9 cellular contexts compared by ENCODE assay signal in genomic region chr9:115035872-115036612, GRCh38.
DNase-seq lines count a peak whose midpoint lies in the region; ATAC-seq and TF ChIP-seq lines count a peak whose summit lies in the region.
"Had no signal": no experiment of that assay in that cellular context is flagged by ENCODE, and none has a peak within 500 bp of the region (broad histone marks: within the 10 kb centered on the region; RNA-seq: fewer than 3 reads in every experiment).

No MANE protein-coding gene starts in this region.

- no peak overlapping the region for H3K27ac ChIP-seq in lower lobe of right lung
- no peak overlapping the region for H3K27ac ChIP-seq in prostate gland
- no peak overlapping the region for H3K27ac ChIP-seq in suprapubic skin
- H3K27ac ChIP-seq: KMS-11 had no signal

- TF ChIP-seq POLR2A in prostate gland (IDR thresholded peaks at IDR 0.05), result no peak
- no peak for TF ChIP-seq POLR2A in suprapubic skin (IDR thresholded peaks at IDR 0.05)

- peaks cover 4% of the 10 kb centered on the region for H3K4me1 ChIP-seq in lower lobe of right lung
- no peaks in the 10 kb centered on the region for H3K4me1 ChIP-seq in prostate gland (replicated peaks)
- H3K4me1 ChIP-seq in suprapubic skin, result peaks cover 16% of the 10 kb centered on the region

- TF ChIP-seq EP300 in suprapubic skin (IDR thresholded peaks at IDR 0.05), result no peak

- no peaks in the 10 kb centered on the region for H3K36me3 ChIP-seq in lower lobe of right lung
- H3K36me3 ChIP-seq in prostate gland, result no peaks in the 10 kb centered on the region
- no peaks in the 10 kb centered on the region for H3K36me3 ChIP-seq in suprapubic skin

- no peaks in the 10 kb centered on the region for H3K36me3 Mint-ChIP-seq in activated naive CD4-positive, alpha-beta T cell treated with anti-CD3 and anti-CD28 coated beads, Interleukin-2, amount 50 U/mL, for 24 hours

- H3K4me3 ChIP-seq in lower lobe of right lung (no peak overlapping the region), prostate gland (no peak overlapping the region), suprapubic skin (no peak overlapping the region)

- H3K4me1 Mint-ChIP-seq in activated naive CD4-positive, alpha-beta T cell treated with anti-CD3 and anti-CD28 coated beads, Interleukin-2, amount 50 U/mL, for 24 hours, result peaks cover 9% of the 10 kb centered on the region

- ATAC-seq in GM21360 (IDR thresholded peaks at IDR 0.05; ENCODE audit: unreplicated experiment) (peak; percentile 83), HG03521 (IDR thresholded peaks at IDR 0.05; ENCODE audit: unreplicated experiment) (peak; percentile 83), lower lobe of right lung (peak; percentile 69 to 78)

- H3K27ac Mint-ChIP-seq in activated naive CD4-positive, alpha-beta T cell treated with anti-CD3 and anti-CD28 coated beads, Interleukin-2, amount 50 U/mL, for 24 hours, result peak overlapping the region; percentile 38

- TF ChIP-seq CTCF in lower lobe of right lung (IDR thresholded peaks at IDR 0.05), result no peak
- no peak for TF ChIP-seq CTCF in prostate gland (IDR thresholded peaks at IDR 0.05)
- no peak for TF ChIP-seq CTCF in suprapubic skin (IDR thresholded peaks at IDR 0.05)

- no peaks in the 10 kb centered on the region for H3K27me3 ChIP-seq in lower lobe of right lung (ENCODE audit: low read depth)
- H3K27me3 ChIP-seq in prostate gland (replicated peaks; ENCODE audit: insufficient read depth), result no peaks in the 10 kb centered on the region
- no peaks in the 10 kb centered on the region for H3K27me3 ChIP-seq in suprapubic skin

- H3K27me3 Mint-ChIP-seq in activated naive CD4-positive, alpha-beta T cell treated with anti-CD3 and anti-CD28 coated beads, Interleukin-2, amount 50 U/mL, for 24 hours, result no peaks in the 10 kb centered on the region

- no peaks in the 10 kb centered on the region for H3K9me3 ChIP-seq in lower lobe of right lung
- no peaks in the 10 kb centered on the region for H3K9me3 ChIP-seq in prostate gland
- H3K9me3 ChIP-seq in suprapubic skin, result no peaks in the 10 kb centered on the region

- no peaks in the 10 kb centered on the region for H3K9me3 Mint-ChIP-seq in activated naive CD4-positive, alpha-beta T cell treated with anti-CD3 and anti-CD28 coated beads, Interleukin-2, amount 50 U/mL, for 24 hours

- intact Hi-C loops in lower lobe of right lung (cut with DNase I), result no loop called here
- intact Hi-C loops in prostate gland (cut with DNase I), result loop anchor here (10.0 kb wide), 1 partner anchor 179 kb away; no protein-coding TSS in a partner anchor

- DNase-seq in GF-D8 (lab: John Stamatoyannopoulos, UW) (peak; percentile 54), lower lobe of right lung (no peak), prostate gland (ENCODE audit: low spot score) (no peak), suprapubic skin (ENCODE audit: low spot score in 2 of 2) (no peak)
- DNase-seq in effector CD8-positive, alpha-beta T cell (lab: John Stamatoyannopoulos, UW), result no peak

- WGBS in prostate gland, result 78% methylated on average over 17 of the region's 17 CpGs
- 88% methylated on average over 17 of the region's 17 CpGs for whole genome bisulfite sequencing in suprapubic skin

- no peak overlapping the region for H3K4me3 Mint-ChIP-seq in activated naive CD4-positive, alpha-beta T cell treated with anti-CD3 and anti-CD28 coated beads, Interleukin-2, amount 50 U/mL, for 24 hours
